ENCODE assay signal across 8 cellular contexts in the genomic region with DNA sequence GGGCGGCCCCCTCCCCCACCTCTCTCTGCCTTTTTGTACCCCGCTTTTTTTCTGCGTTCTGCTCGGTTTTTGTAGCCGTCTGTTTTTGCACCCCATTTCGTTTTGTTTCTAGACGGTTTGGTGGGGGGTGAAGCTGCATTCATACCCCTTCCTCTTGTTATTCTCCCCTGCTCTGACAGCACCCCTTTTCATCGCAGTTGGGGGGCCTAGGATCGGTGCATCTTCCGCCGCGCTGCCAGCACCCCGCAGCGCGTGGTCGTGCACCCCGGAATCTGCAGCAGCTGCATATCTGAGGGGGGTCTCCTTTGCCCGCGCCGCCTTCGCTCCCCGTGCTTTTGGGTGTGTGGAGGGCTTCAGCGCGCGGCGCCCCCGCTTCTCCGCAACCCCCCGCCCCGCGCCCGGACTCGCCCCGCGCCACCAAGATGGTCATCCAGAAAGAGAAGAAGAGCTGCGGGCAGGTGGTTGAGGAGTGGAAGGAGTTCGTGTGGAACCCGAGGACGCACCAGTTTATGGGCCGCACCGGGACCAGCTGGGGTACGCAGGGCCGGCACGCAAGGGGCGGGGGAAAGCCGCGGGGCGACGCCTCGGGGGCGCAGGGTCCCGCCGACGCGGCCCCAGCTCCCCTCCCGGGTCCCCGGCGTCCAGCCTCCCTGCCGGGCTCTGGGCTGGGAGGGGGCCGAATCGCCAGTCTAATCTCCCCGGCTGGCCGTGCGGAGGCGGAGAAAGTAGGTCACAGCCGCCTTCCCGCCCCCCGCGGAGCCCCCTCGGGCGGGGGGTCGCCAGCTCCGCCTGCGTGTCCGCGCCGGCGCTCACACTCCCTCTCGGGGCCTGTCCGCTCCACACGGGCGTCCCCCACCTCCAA. TPM values are rescaled to one million over a fixed set of nuclear protein-coding genes. Genes with fewer than 3 reads are reported as not detected.
A peak's percentile ranks its signal among the peaks of the same experiment; 100 is the strongest.
DNase-seq lines count a peak whose midpoint lies in the region; ATAC-seq, FAIRE-seq and TF ChIP-seq lines count a peak whose summit lies in the region.

No MANE protein-coding gene starts in this region.

- intact Hi-C loops in pancreas (cut with DNase I), result no loop called here

- H3K9me3 ChIP-seq in DND-41 (ENCODE audit: insufficient read depth, low read length, severe bottlenecking), result no peaks in the 10 kb centered on the region
- H3K9me3 ChIP-seq in pancreas, result no peaks in the 10 kb centered on the region

- H3K27ac ChIP-seq in DND-41 (ENCODE audit: low read length) (no peak overlapping the region), pancreas (no peak overlapping the region)

- FAIRE-seq in pancreas (lab: Jason Lieb, UNC), result no peak

- peaks cover 17% of the 10 kb centered on the region for H3K27me3 ChIP-seq in DND-41 (ENCODE audit: insufficient read depth, low read length, poor library complexity)
- no peaks in the 10 kb centered on the region for H3K27me3 ChIP-seq in pancreas

- peak overlapping the region; percentile 21; the same call in 1 of the 2 replicates for H3K9ac ChIP-seq in DND-41 (ENCODE audit: low read depth, low read length)

- H3K4me2 ChIP-seq in DND-41 (ENCODE audit: insufficient read depth, low read length), result peak overlapping the region; percentile 60

- no peak overlapping the region for H2AFZ ChIP-seq in DND-41 (ENCODE audit: low read depth, low read length)

- DNase-seq in DND-41 (no peak), fibroblast of pulmonary artery (ENCODE audit: low read depth) (no peak), pancreas (peak in 1 of 6 donors; percentile 67), RPMI8226 (no peak), SIG-M5 (lab: John Stamatoyannopoulos, UW) (no peak)
- no peak for DNase-seq in activated CD4-positive, alpha-beta T cell treated with anti-CD3 and anti-CD28 coated beads for 48 hours

- no peak for ATAC-seq in DND-41 (ENCODE audit: insufficient read depth, low read depth)
- ATAC-seq in SK-N-SH treated with all-trans-retinoic acid at 6 μM for 48 hours, result peak; percentile 25
- peak in 3 of 4 donors; percentile 28 to 41 (median 34) for ATAC-seq in pancreas
- ATAC-seq in GM21423 (IDR thresholded peaks at IDR 0.05; ENCODE audit: unreplicated experiment), result no peak

- 2 to 3% methylated on average over 61 to 82 of the region's 82 CpGs for WGBS in pancreas, 2 donors

- peak overlapping the region in 1 of 2 experiments; percentile 34; a peak in 1 of 4 replicates for H3K4me3 ChIP-seq in DND-41 (ENCODE audit: low read depth in 1 of 2, low read length in 2 of 2)
- H3K4me3 ChIP-seq in fibroblast of pulmonary artery (replicated peaks; ENCODE audit: low read depth, low read length), result peak overlapping the region; percentile 37
- peak overlapping the region; percentile 18 to 50 (median 29) for H3K4me3 ChIP-seq in pancreas

- peaks cover 10% of the 10 kb centered on the region for H3K4me1 ChIP-seq in DND-41 (ENCODE audit: insufficient read depth, low read length)
- H3K4me1 ChIP-seq in pancreas, result peaks cover 4 to 10% (median 10%) of the 10 kb centered on the region in 3 donors

- no peaks in the 10 kb centered on the region for H3K36me3 ChIP-seq in DND-41 (ENCODE audit: insufficient read depth, low read length)
- no peaks in the 10 kb centered on the region for H3K36me3 ChIP-seq in pancreas

- H4K20me1 ChIP-seq in DND-41 (ENCODE audit: insufficient read depth, low read length), result no peaks in the 10 kb centered on the region

- H3K79me2 ChIP-seq in DND-41 (ENCODE audit: insufficient read depth, low read length), result no peaks in the 10 kb centered on the region

- TF ChIP-seq CTCF in DND-41 (IDR thresholded peaks at IDR 0.05; ENCODE audit: borderline replicate concordance, extremely low read depth, low read length, poor library complexity, severe bottlenecking) (no peak), fibroblast of pulmonary artery (IDR thresholded peaks at IDR 0.05; ENCODE audit: low read length, missing control alignments) (no peak), pancreas (IDR thresholded peaks at IDR 0.05) (no peak)

TF ChIP-seq in SK-N-SH treated with all-trans-retinoic acid at 6 μM for 48 hours, 23 proteins besides CTCF, POLR2A, EP300 and RAD21:
- TF ChIP-seq CREB5 (CRISPR knock-in tag; IDR thresholded peaks at IDR 0.05; ENCODE audit: low read depth) (no peak), CSDC2 (CRISPR knock-in tag; IDR thresholded peaks at IDR 0.05) (no peak), ZNF565 (CRISPR knock-in tag; conservative IDR thresholded peaks at IDR 0.05; ENCODE audit: low read depth) (no peak), BACH2 (CRISPR knock-in tag; IDR thresholded peaks at IDR 0.05; ENCODE audit: borderline replicate concordance) (no peak)

RNA-seq across cellular contexts. Expression of gene ATP1B2, which starts 0.6 kb away (rescaled TPM):
- total RNA-seq in pancreas, result 1 to 10 TPM in 5 of 6 donors, under 1 TPM in 1; 0.79 to 1.9 (median 1.2) TPM
- polyA plus RNA-seq in pancreas, result 1 to 10 TPM; 1.3 to 6.7 TPM

RNA-seq across cellular contexts. Expression of gene SHBG, which starts 21.4 kb away (rescaled TPM):
- total RNA-seq in pancreas, result under 1 TPM in 3 of 6 donors, not detected in 3; 0.16 to 0.72 (median 0.17) TPM
- under 1 TPM; 0.23 to 0.82 TPM for polyA plus RNA-seq in pancreas

RNA-seq across cellular contexts. Expression of gene SAT2, which starts 23.7 kb away (rescaled TPM):
- total RNA-seq in pancreas, result 10 to 100 TPM; 43.8 to 82.8 (median 66.6) TPM
- 100 to 1,000 TPM; 250 to 348 TPM for polyA plus RNA-seq in pancreas

RNA-seq across cellular contexts. Expression of gene TP53, which starts 36.0 kb away (rescaled TPM):
- 10 to 100 TPM; 14.6 to 35.9 (median 28.5) TPM for total RNA-seq in pancreas
- 10 to 100 TPM in 1 of 2 donors, 1 to 10 TPM in 1; 8.3 to 10.8 TPM for polyA plus RNA-seq in pancreas

RNA-seq across cellular contexts. Expression of gene FXR2, which starts 36.6 kb away (rescaled TPM):
- total RNA-seq in pancreas, result 10 to 100 TPM in 4 of 6 donors, 1 to 10 TPM in 2; 7.8 to 16.6 (median 12.3) TPM
- 10 to 100 TPM; 19.8 to 25.6 TPM for polyA plus RNA-seq in pancreas

Comparison
In these comparisons a context has a peak if more than half of its experiments do, and no peak if none do; other contexts are left out.
1. ATAC-seq: peak in SK-N-SH treated with all-trans-retinoic acid at 6 μM for 48 hours (single experiment) and pancreas (3 of 4); none in DND-41 (single experiment) and GM21423 (single experiment).